9 cellular contexts compared by ENCODE assay signal in genomic region chr3:179558742-179559364, GRCh38. TPM values are rescaled to one million over a fixed set of nuclear protein-coding genes. Genes with fewer than 3 reads are reported as not detected.
DNase-seq lines count a peak whose midpoint lies in the region; ATAC-seq, FAIRE-seq and TF ChIP-seq lines count a peak whose summit lies in the region.
"Had no signal": no experiment of that assay in that cellular context is flagged by ENCODE, and none has a peak within 500 bp of the region (broad histone marks: within the 10 kb centered on the region; RNA-seq: fewer than 3 reads in every experiment).

No MANE protein-coding gene starts in this region.

- H3K4me2 ChIP-seq in SU-DHL-6 (ENCODE audit: low read depth, low read length, poor library complexity, severe bottlenecking): no peak overlapping the region
- H3K4me2 ChIP-seq in keratinocyte (ENCODE audit: control insufficient read depth, extremely low read depth, insufficient read depth, low read depth, low read length): no peak overlapping the region

- CTCF ChIA-PET in MCF 10A (lab: Yijun Ruan, JAX): interaction anchor here (0.6 to 2.7 kb wide), 16 partner anchors 11 to 1697 kb away, joined by 3 to 24 read pairs (median 4); no protein-coding TSS in a partner anchor

- FAIRE-seq in keratinocyte (lab: Jason Lieb, UNC): peak; percentile 77

- no peaks in the 10 kb centered on the region; the same call in 1 of the 2 replicates for H3F3A ChIP-seq in SU-DHL-6 (ENCODE audit: insufficient read depth)

- no peak overlapping the region for H3K4me3 Mint-ChIP-seq in MCF 10A (ENCODE audit: unreplicated experiment)

- H3K27me3 ChIP-seq in SU-DHL-6 (ENCODE audit: low read length) (no peaks in the 10 kb centered on the region), keratinocyte (ENCODE audit: control insufficient read depth, extremely low read depth, insufficient read depth, low read length) (no peaks in the 10 kb centered on the region)

- no peaks in the 10 kb centered on the region for H3K36me3 ChIP-seq in SU-DHL-6 (ENCODE audit: low read length)
- H3K36me3 ChIP-seq in keratinocyte (ENCODE audit: control insufficient read depth in 2 of 2, extremely low read depth in 1 of 2, insufficient read depth in 2 of 2, low read length in 2 of 2): no peaks in the 10 kb centered on the region

- intact Hi-C loops in MCF 10A (cut with micrococcal nuclease): loop anchor here (1.0 kb wide), 6 partner anchors 109 to 544 kb away; partner anchors contain the start of genes PIK3CA and ZNF639

- BruUV-seq in MCF 10A (replicated peaks; lab: Mats Ljungman, UMichigan): no TSS peak

- no peaks in the 10 kb centered on the region for H3K36me3 Mint-ChIP-seq in MCF 10A (ENCODE audit: insufficient read depth, unreplicated experiment)

- H3K9me3 Mint-ChIP-seq in MCF 10A (ENCODE audit: unreplicated experiment): no peaks in the 10 kb centered on the region

- peaks cover 7% of the 10 kb centered on the region for H3K79me2 ChIP-seq in SU-DHL-6 (ENCODE audit: insufficient read depth, low read length)
- H3K79me2 ChIP-seq in keratinocyte (ENCODE audit: control insufficient read depth, insufficient read depth, low read length): peaks cover 4% of the 10 kb centered on the region

- TF ChIP-seq CTCF in NB4 (IDR thresholded peaks at IDR 0.05; ENCODE audit: low read depth, low read length): peak; percentile 79
- TF ChIP-seq CTCF in SU-DHL-6 (IDR thresholded peaks at IDR 0.05; ENCODE audit: insufficient read depth, low read length, poor library complexity, severe bottlenecking): peak; percentile 64
- TF ChIP-seq CTCF in MCF 10A (IDR thresholded peaks at IDR 0.05; ENCODE audit: unreplicated experiment): peak; percentile 80
- TF ChIP-seq CTCF in keratinocyte (optimal IDR thresholded peaks at IDR 0.05 in 1 of 3, IDR thresholded peaks at IDR 0.05 in 1 of 3, conservative IDR thresholded peaks at IDR 0.05 in 1 of 3; ENCODE audit: extremely low read depth in 1 of 3, insufficient read depth in 2 of 3, low read length in 3 of 3): peak; percentile 78 to 90 (median 85)

- H3K4me1 Mint-ChIP-seq in MCF 10A (ENCODE audit: insufficient read depth, unreplicated experiment): peaks cover 5% of the 10 kb centered on the region

- H3K9me1 ChIP-seq in keratinocyte (ENCODE audit: control insufficient read depth, extremely low read depth, insufficient read depth, low read length): no peaks in the 10 kb centered on the region

- H3K9me2 ChIP-seq in SU-DHL-6 (replicated peaks; ENCODE audit: insufficient read depth, low read length): no peaks in the 10 kb centered on the region

- no peaks in the 10 kb centered on the region for H4K20me1 ChIP-seq in SU-DHL-6 (ENCODE audit: low read depth, low read length)
- H4K20me1 ChIP-seq in keratinocyte (ENCODE audit: control insufficient read depth, extremely low read depth, insufficient read depth, low read length): no peaks in the 10 kb centered on the region

- H3K9me3 ChIP-seq in SU-DHL-6 (ENCODE audit: insufficient read depth, low read length): no peaks in the 10 kb centered on the region
- no peaks in the 10 kb centered on the region for H3K9me3 ChIP-seq in keratinocyte (ENCODE audit: control insufficient read depth, low read depth, low read length)

- H2AFZ ChIP-seq in SU-DHL-6 (ENCODE audit: low read depth, low read length, severe bottlenecking) (no peak overlapping the region), keratinocyte (ENCODE audit: control insufficient read depth, low read length) (no peak overlapping the region)

- no peak overlapping the region for H3K27ac Mint-ChIP-seq in MCF 10A (ENCODE audit: low read depth, unreplicated experiment)

- DNase-seq in NK-92 treated with Interleukin-12 subunit alpha and Interleukin-12 subunit beta, amount 100 ng/mL, for 24 hours (lab: John Stamatoyannopoulos, UW): peak; percentile 23
- no peak for DNase-seq in NK-92 (lab: John Stamatoyannopoulos, UW; ENCODE audit: unreplicated experiment)
- peak; percentile 73 for DNase-seq in NB4 (ENCODE audit: low read depth)
- peak; percentile 76 for DNase-seq in MCF 10A (ENCODE audit: unreplicated experiment)
- DNase-seq in keratinocyte (ENCODE audit: low read depth, low spot score): no peak
- peak; percentile 35 for DNase-seq in stimulated activated CD4-positive, alpha-beta T cell treated with anti-CD3 and anti-CD28 coated beads, Interleukin-4, amount 100 ng/mL, for 1 hour

- ATAC-seq in GM21423 (IDR thresholded peaks at IDR 0.05; ENCODE audit: unreplicated experiment): no peak

- no peak for TF ChIP-seq POLR2A in NB4 (IDR thresholded peaks at IDR 0.05; ENCODE audit: extremely low read depth, insufficient read length)

- POLR2A ChIA-PET in MCF 10A (lab: Yijun Ruan, JAX): interaction anchor here (1.4 kb wide), 1 partner anchor 108 kb away, joined by 4 read pairs; the partner anchor contains the start of gene GNB4

- dilution Hi-C loops in keratinocyte (cut with MboI; ENCODE audit: extremely low pct_ligation_motif_present, low sequenced_read_pairs): no loop called here

- H3K27me3 Mint-ChIP-seq in MCF 10A (ENCODE audit: insufficient read depth, unreplicated experiment): no peaks in the 10 kb centered on the region

- H3K4me1 ChIP-seq in keratinocyte (ENCODE audit: control insufficient read depth, extremely low read depth, insufficient read depth, low read length): peaks cover 1% of the 10 kb centered on the region

- H3K9ac ChIP-seq in SU-DHL-6 (ENCODE audit: low read length): no peak overlapping the region
- no peak overlapping the region for H3K9ac ChIP-seq in keratinocyte (ENCODE audit: control insufficient read depth, extremely low read depth, insufficient read depth, low read length)

- H3K4me3 ChIP-seq in NB4 (ENCODE audit: low read depth, low read length) (no peak overlapping the region), SU-DHL-6 (ENCODE audit: insufficient read depth, low read length, poor library complexity, severe bottlenecking) (no peak overlapping the region), keratinocyte (ENCODE audit: control insufficient read depth in 2 of 3, extremely low read depth in 1 of 3, insufficient read depth in 2 of 3, low read depth in 1 of 3, low read length in 3 of 3) (no peak overlapping the region)

- H3K27ac ChIP-seq in SU-DHL-6 (ENCODE audit: low read depth, low read length) (no peak overlapping the region), keratinocyte (ENCODE audit: control insufficient read depth, insufficient read depth, low read length) (no peak overlapping the region)
- H3K27ac ChIP-seq: epithelial cell of prostate had no signal

RNA-seq across cellular contexts. Expression of gene ACTL6A, which starts 3.9 kb away (rescaled TPM):
- total RNA-seq in MCF 10A (2022): 46.2 and 57.1 TPM in 2 replicates
- 59.3 to 106 TPM (median 65.0 TPM) in 3 replicates for polyA plus RNA-seq in keratinocyte
- polyA plus RNA-seq in keratinocyte (2011; ENCODE audit: low read depth): 51.3 TPM
- 34.0 and 63.7 TPM in 2 replicates for polyA plus RNA-seq in keratinocyte (2011; cell fraction: cytosol; rRNA removed)
- 55.5 and 69.3 TPM in 2 replicates for polyA plus RNA-seq in keratinocyte (2011; cell fraction: nucleus; rRNA removed)
- polyA plus RNA-seq in keratinocyte (2012; ENCODE audit: low replicate concordance): 47.5 and 74.8 TPM in 2 replicates
- polyA minus RNA-seq in keratinocyte: 15.3 to 54.5 TPM (median 26.2 TPM) in 3 replicates
- polyA minus RNA-seq in keratinocyte (2011; cell fraction: cytosol; rRNA and poly(A)+ RNA removed): 55.8 TPM
- 21.0 and 34.0 TPM in 2 replicates for polyA minus RNA-seq in keratinocyte (2011; cell fraction: nucleus; rRNA and poly(A)+ RNA removed)

RNA-seq across cellular contexts. Expression of gene MRPL47, which starts 45.6 kb away (rescaled TPM):
- 58.3 and 63.4 TPM in 2 replicates for total RNA-seq in MCF 10A (2022)
- 39.0 to 80.8 TPM (median 45.1 TPM) in 3 replicates for polyA plus RNA-seq in keratinocyte
- 96.7 TPM for polyA plus RNA-seq in keratinocyte (2011; ENCODE audit: low read depth)
- polyA plus RNA-seq in keratinocyte (2011; cell fraction: cytosol; rRNA removed): 43.8 and 75.6 TPM in 2 replicates
- 29.0 and 32.0 TPM in 2 replicates for polyA plus RNA-seq in keratinocyte (2011; cell fraction: nucleus; rRNA removed)
- 37.5 and 47.7 TPM in 2 replicates for polyA plus RNA-seq in keratinocyte (2012; ENCODE audit: low replicate concordance)
- polyA minus RNA-seq in keratinocyte: 6.9 to 23.6 TPM (median 6.9 TPM) in 3 replicates
- polyA minus RNA-seq in keratinocyte (2011; cell fraction: cytosol; rRNA and poly(A)+ RNA removed): 20.7 TPM
- 4.3 and 6.3 TPM in 2 replicates for polyA minus RNA-seq in keratinocyte (2011; cell fraction: nucleus; rRNA and poly(A)+ RNA removed)

RNA-seq across cellular contexts. Expression of gene NDUFB5, which starts 45.7 kb away (rescaled TPM):
- 88.2 and 115 TPM in 2 replicates for total RNA-seq in MCF 10A (2022)
- polyA plus RNA-seq in keratinocyte: 28.7 to 70.6 TPM (median 34.5 TPM) in 3 replicates
- polyA plus RNA-seq in keratinocyte (2011; ENCODE audit: low read depth): 89.5 TPM
- 43.0 and 74.4 TPM in 2 replicates for polyA plus RNA-seq in keratinocyte (2011; cell fraction: cytosol; rRNA removed)
- 21.3 and 33.7 TPM in 2 replicates for polyA plus RNA-seq in keratinocyte (2011; cell fraction: nucleus; rRNA removed)
- 46.8 and 103 TPM in 2 replicates for polyA plus RNA-seq in keratinocyte (2012; ENCODE audit: low replicate concordance)
- 5.6 to 10.8 TPM (median 6.0 TPM) in 3 replicates for polyA minus RNA-seq in keratinocyte
- polyA minus RNA-seq in keratinocyte (2011; cell fraction: cytosol; rRNA and poly(A)+ RNA removed): 28.6 TPM
- polyA minus RNA-seq in keratinocyte (2011; cell fraction: nucleus; rRNA and poly(A)+ RNA removed): 4.3 and 5.6 TPM in 2 replicates

Comparison
In these comparisons a context has a peak if more than half of its experiments do, and no peak if none do; other contexts are left out.
1. DNase-seq: peak in NK-92 treated with Interleukin-12 subunit alpha and Interleukin-12 subunit beta, amount 100 ng/mL, for 24 hours (single experiment), NB4 (single experiment), MCF 10A (single experiment) and stimulated activated CD4-positive, alpha-beta T cell treated with anti-CD3 and anti-CD28 coated beads, Interleukin-4, amount 100 ng/mL, for 1 hour (single experiment); none in NK-92 (single experiment) and keratinocyte (single experiment).
2. Peak in every context shown above with its lines, with median percentiles within 50 percentile points of each other: CTCF ChIP-seq.